Comparison of ENCODE assay signal across 12 cellular contexts in genomic region chr16:8678068-8678927, GRCh38. TPM values are rescaled to one million over a fixed set of nuclear protein-coding genes. Genes with fewer than 3 reads are reported as not detected.
DNase-seq lines count a peak whose midpoint lies in the region; ATAC-seq and TF ChIP-seq lines count a peak whose summit lies in the region.
"Had no signal": no experiment of that assay in that cellular context is flagged by ENCODE, and none has a peak within 500 bp of the region (broad histone marks: within the 10 kb centered on the region; RNA-seq: fewer than 3 reads in every experiment).

No MANE protein-coding gene starts in this region.

- CTCF ChIA-PET in mammary epithelial cell (lab: Charles Lee; ENCODE audit: low non-redundant PET): interaction anchor here (0.6 to 0.7 kb wide), 2 partner anchors 113 to 201 kb away, joined by 4 to 5 read pairs; no protein-coding TSS in a partner anchor
- CTCF ChIA-PET in naive thymus-derived CD4-positive, alpha-beta T cell (lab: Charles Lee): interaction anchor here (0.7 kb wide), 1 partner anchor 110 kb away, joined by 3 read pairs; no protein-coding TSS in a partner anchor

- no peaks in the 10 kb centered on the region for H4K20me1 ChIP-seq in mammary epithelial cell (ENCODE audit: insufficient read depth, low read length)

- TF ChIP-seq CTCF in mammary epithelial cell (conservative IDR thresholded peaks at IDR 0.05 in 1 of 2, IDR thresholded peaks at IDR 0.05 in 1 of 2; ENCODE audit: extremely low read depth in 1 of 2, insufficient read depth in 1 of 2, low read depth in 1 of 2, low read length in 2 of 2): no peak

- H3K9me3 Mint-ChIP-seq in activated naive CD8-positive, alpha-beta T cell treated with anti-CD3 and anti-CD28 coated beads for 36 hours: peaks cover 8% of the 10 kb centered on the region
- H3K9me3 Mint-ChIP-seq in naive thymus-derived CD4-positive, alpha-beta T cell: peaks cover 0 to 11% (median 4%) of the 10 kb centered on the region in 11 donors

- BruUV-seq in mammary epithelial cell (replicated peaks; lab: Mats Ljungman, UMichigan): no TSS peak

- H3K4me1 ChIP-seq in mammary epithelial cell (ENCODE audit: insufficient read depth, low read length): peaks cover 46% of the 10 kb centered on the region
- H3K4me1 ChIP-seq in naive thymus-derived CD4-positive, alpha-beta T cell (ENCODE audit: control insufficient read depth in 2 of 2, insufficient read depth in 2 of 2, low read length in 2 of 2): peaks cover 9 to 18% of the 10 kb centered on the region in 2 donors

- no peaks in the 10 kb centered on the region for H3K36me3 ChIP-seq in mammary epithelial cell (ENCODE audit: insufficient read depth, low read length)
- H3K36me3 ChIP-seq in naive thymus-derived CD4-positive, alpha-beta T cell (ENCODE audit: control insufficient read depth in 2 of 3, insufficient read depth in 3 of 3, low read length in 3 of 3): no peaks in the 10 kb centered on the region
- H3K36me3 ChIP-seq: BE2C had no signal

- H3K79me2 ChIP-seq in mammary epithelial cell (ENCODE audit: insufficient read depth, low read length): no peaks in the 10 kb centered on the region

- intact Hi-C loops in mammary epithelial cell (cut with micrococcal nuclease): loop anchor here (2.0 to 10.0 kb wide), 4 partner anchors 39 to 457 kb away; partner anchors contain the start of genes PMM2 and TMEM186
- intact Hi-C loops in naive thymus-derived CD4-positive, alpha-beta T cell (cut with micrococcal nuclease): loop anchor here in 1 of 2 donors (10.0 kb wide), 1 partner anchor 457 kb away; no protein-coding TSS in a partner anchor

- H3K27me3 Mint-ChIP-seq in activated naive CD8-positive, alpha-beta T cell treated with anti-CD3 and anti-CD28 coated beads for 36 hours: no peaks in the 10 kb centered on the region
- peaks cover 0 to 7% (median 0%) of the 10 kb centered on the region in 5 donors for H3K27me3 Mint-ChIP-seq in naive thymus-derived CD4-positive, alpha-beta T cell
- H3K27me3 Mint-ChIP-seq: activated T-cell treated with anti-CD3 and anti-CD28 coated beads, Interleukin-2, amount 50 U/mL, for 24 hours had no signal

- WGBS in mammary epithelial cell (ENCODE audit: low coverage, missing lambda C conversion rate): 92% methylated on average over 7 of the region's 7 CpGs

- no peak overlapping the region for H3K4me3 ChIP-seq in mammary epithelial cell (replicated peaks in 1 of 3; ENCODE audit: insufficient read depth in 1 of 3, low read depth in 2 of 3, low read length in 3 of 3)
- H3K4me3 ChIP-seq in naive thymus-derived CD4-positive, alpha-beta T cell (ENCODE audit: low read length): no peak overlapping the region

- H3K36me3 Mint-ChIP-seq in activated naive CD8-positive, alpha-beta T cell treated with anti-CD3 and anti-CD28 coated beads for 36 hours: peaks cover 15% of the 10 kb centered on the region
- peaks cover 6 to 20% (median 17%) of the 10 kb centered on the region in 5 donors for H3K36me3 Mint-ChIP-seq in naive thymus-derived CD4-positive, alpha-beta T cell

- peaks cover 7% of the 10 kb centered on the region for H3K9me3 ChIP-seq in mammary epithelial cell (replicated peaks; ENCODE audit: insufficient read depth, low read length)
- H3K9me3 ChIP-seq in naive thymus-derived CD4-positive, alpha-beta T cell (ENCODE audit: control insufficient read depth in 2 of 3, low read length in 3 of 3): no peaks in the 10 kb centered on the region
- H3K9me3 ChIP-seq: BE2C had no signal

- peak overlapping the region; percentile 16 for H2AFZ ChIP-seq in mammary epithelial cell (ENCODE audit: low read depth, low read length)

- DNase-seq in AG08395 (ENCODE audit: low spot score): peak; percentile 66
- peak; percentile 26 for DNase-seq in HS-27A (ENCODE audit: low read depth)
- DNase-seq in mammary epithelial cell: peak; percentile 84
- DNase-seq in kidney tubule cell (ENCODE audit: low spot score): peak; percentile 64
- no peak for DNase-seq in hippocampal formation (lab: John Stamatoyannopoulos, UW)
- no peak for DNase-seq in activated naive CD8-positive, alpha-beta T cell treated with anti-CD3 and anti-CD28 coated beads for 36 hours
- DNase-seq in naive thymus-derived CD4-positive, alpha-beta T cell: no peak
- DNase-seq: activated T-cell treated with anti-CD3 and anti-CD28 coated beads, Interleukin-2, amount 50 U/mL, for 24 hours; dermis blood vessel endothelial cell; NCI-H1417 treated with DMSO at 0.1 percent for 48 hours had no signal

- in situ Hi-C loops in mammary epithelial cell (cut with MboI; ENCODE audit: low sequenced_read_pairs in 2 of 2): no loop called here

- no peaks in the 10 kb centered on the region for H3K27me3 ChIP-seq in mammary epithelial cell (ENCODE audit: insufficient read depth, low read length)
- H3K27me3 ChIP-seq in naive thymus-derived CD4-positive, alpha-beta T cell (ENCODE audit: control insufficient read depth in 2 of 2, insufficient read depth in 2 of 2, low read length in 2 of 2): no peaks in the 10 kb centered on the region
- H3K27me3 ChIP-seq: BE2C had no signal

- H3K4me3 Mint-ChIP-seq in activated naive CD8-positive, alpha-beta T cell treated with anti-CD3 and anti-CD28 coated beads for 36 hours: no peak overlapping the region
- H3K4me3 Mint-ChIP-seq in naive thymus-derived CD4-positive, alpha-beta T cell: no peak overlapping the region
- H3K4me3 Mint-ChIP-seq: activated T-cell treated with anti-CD3 and anti-CD28 coated beads, Interleukin-2, amount 50 U/mL, for 24 hours had no signal

- POLR2A ChIA-PET in naive thymus-derived CD4-positive, alpha-beta T cell (lab: Charles Lee): interaction anchor here (0.8 kb wide), 1 partner anchor 190 kb away, joined by 3 read pairs; the partner anchor contains the start of gene CARHSP1

- H3K4me2 ChIP-seq in mammary epithelial cell (ENCODE audit: insufficient read depth, low read depth, low read length): peak overlapping the region; percentile 67

- peak overlapping the region; percentile 65 for H3K27ac ChIP-seq in mammary epithelial cell (ENCODE audit: insufficient read depth, low read depth, low read length)
- no peak overlapping the region for H3K27ac ChIP-seq in naive thymus-derived CD4-positive, alpha-beta T cell (ENCODE audit: low read depth, low read length)

- dilution Hi-C loops in mammary epithelial cell (cut with HindIII; ENCODE audit: low sequenced_read_pairs): no loop called here

- no peak overlapping the region for H3K9ac ChIP-seq in mammary epithelial cell (ENCODE audit: insufficient read depth, low read length)

- ATAC-seq in GM18517 (IDR thresholded peaks at IDR 0.05; ENCODE audit: unreplicated experiment): no peak
- ATAC-seq in naive thymus-derived CD4-positive, alpha-beta T cell: no peak

- H3K4me1 Mint-ChIP-seq in activated naive CD8-positive, alpha-beta T cell treated with anti-CD3 and anti-CD28 coated beads for 36 hours: peaks cover 14% of the 10 kb centered on the region
- peaks cover 6 to 22% (median 19%) of the 10 kb centered on the region in 7 donors for H3K4me1 Mint-ChIP-seq in naive thymus-derived CD4-positive, alpha-beta T cell

- no peak overlapping the region for H3K27ac Mint-ChIP-seq in activated naive CD8-positive, alpha-beta T cell treated with anti-CD3 and anti-CD28 coated beads for 36 hours
- H3K27ac Mint-ChIP-seq in naive thymus-derived CD4-positive, alpha-beta T cell: no peak overlapping the region
- H3K27ac Mint-ChIP-seq: activated T-cell treated with anti-CD3 and anti-CD28 coated beads, Interleukin-2, amount 50 U/mL, for 24 hours had no signal

RNA-seq across cellular contexts. Expression of gene ABAT, which starts 3.9 kb away (rescaled TPM):
- total RNA-seq in mammary epithelial cell: 10 to 100 TPM; 13.6 to 20.5 TPM
- 7.4 TPM for polyA plus RNA-seq in mammary epithelial cell
- polyA minus RNA-seq in mammary epithelial cell: 8.6 TPM
- 1 to 10 TPM; 4.1 to 4.8 TPM for total RNA-seq in activated naive CD8-positive, alpha-beta T cell treated with anti-CD3 and anti-CD28 coated beads for 36 hours
- 10 to 100 TPM in 2 of 5 experiments, 1 to 10 TPM in 3; 5.4 to 11.5 (median 9.3) TPM for total RNA-seq in naive thymus-derived CD4-positive, alpha-beta T cell
- 1 to 10 TPM; 1.3 to 2.9 TPM for polyA plus RNA-seq in naive thymus-derived CD4-positive, alpha-beta T cell

RNA-seq across cellular contexts. Expression of gene METTL22, which starts 56.8 kb away (rescaled TPM):
- 10 to 100 TPM; 35.2 to 40.9 TPM for total RNA-seq in mammary epithelial cell
- 21.2 TPM for polyA plus RNA-seq in mammary epithelial cell
- 19.6 TPM for polyA minus RNA-seq in mammary epithelial cell
- 10 to 100 TPM; 25.0 to 26.8 TPM for total RNA-seq in activated naive CD8-positive, alpha-beta T cell treated with anti-CD3 and anti-CD28 coated beads for 36 hours
- 10 to 100 TPM; 28.9 to 59.4 (median 48.9) TPM for total RNA-seq in naive thymus-derived CD4-positive, alpha-beta T cell
- 10 to 100 TPM; 16.6 to 20.9 TPM for polyA plus RNA-seq in naive thymus-derived CD4-positive, alpha-beta T cell

Comparison
In these comparisons a context has a peak if more than half of its experiments do, and no peak if none do; other contexts are left out.
1. DNase-seq: peak in AG08395 (single experiment), HS-27A (single experiment), mammary epithelial cell (single experiment) and kidney tubule cell (single experiment); none in hippocampal formation (0 of 2), activated naive CD8-positive, alpha-beta T cell treated with anti-CD3 and anti-CD28 coated beads for 36 hours (single experiment) and naive thymus-derived CD4-positive, alpha-beta T cell (0 of 9).